In genomic region chrX:39772057-39772832, GRCh38 we compare ENCODE assay signal across 9 cellular contexts.
DNase-seq lines count a peak whose midpoint lies in the region; ATAC-seq and TF ChIP-seq lines count a peak whose summit lies in the region.
"Had no signal": no experiment of that assay in that cellular context is flagged by ENCODE, and none has a peak within 500 bp of the region (broad histone marks: within the 10 kb centered on the region; RNA-seq: fewer than 3 reads in every experiment).

No MANE protein-coding gene starts in this region.

- H3K27me3 Mint-ChIP-seq in activated CD4-positive, alpha-beta memory T cell treated with anti-CD3 and anti-CD28 coated beads, Interleukin-2, amount 10 ng/mL, durations not matched to agents 7 days and 5 days: no peaks in the 10 kb centered on the region

- H3K4me1 ChIP-seq in Loucy (ENCODE audit: insufficient read depth, low read length, poor library complexity, severe bottlenecking) (peaks cover 69% of the 10 kb centered on the region), parathyroid adenoma (no peaks in the 10 kb centered on the region)

- no peak overlapping the region for H2AFZ ChIP-seq in Loucy (ENCODE audit: low read length)
- peak overlapping the region; percentile 60 for H2AFZ ChIP-seq in parathyroid adenoma

- H3K36me3 ChIP-seq in Loucy (ENCODE audit: insufficient read depth, low read length): no peaks in the 10 kb centered on the region
- H3K36me3 ChIP-seq in parathyroid adenoma (ENCODE audit: control insufficient read depth, insufficient read depth, low read length): no peaks in the 10 kb centered on the region

- H3F3A ChIP-seq in Loucy (ENCODE audit: low read depth): peaks cover 27% of the 10 kb centered on the region

- ATAC-seq in GM21447 (IDR thresholded peaks at IDR 0.05; ENCODE audit: unreplicated experiment): no peak
- ATAC-seq in HG03139 (IDR thresholded peaks at IDR 0.05; ENCODE audit: unreplicated experiment): no peak
- ATAC-seq in GM21825 (IDR thresholded peaks at IDR 0.05; ENCODE audit: unreplicated experiment): no peak

- peaks cover 35% of the 10 kb centered on the region for H3K4me1 Mint-ChIP-seq in activated CD4-positive, alpha-beta memory T cell treated with anti-CD3 and anti-CD28 coated beads, Interleukin-2, amount 10 ng/mL, durations not matched to agents 7 days and 5 days

- H3K9me3 Mint-ChIP-seq in activated CD4-positive, alpha-beta memory T cell treated with anti-CD3 and anti-CD28 coated beads, Interleukin-2, amount 10 ng/mL, durations not matched to agents 7 days and 5 days: no peaks in the 10 kb centered on the region
- H3K9me3 Mint-ChIP-seq: activated B cell treated with CpG ODN at 0.5 μM for 24 hours had no signal

- H3K4me3 Mint-ChIP-seq in activated CD4-positive, alpha-beta memory T cell treated with anti-CD3 and anti-CD28 coated beads, Interleukin-2, amount 10 ng/mL, durations not matched to agents 7 days and 5 days: peak overlapping the region; percentile 38
- H3K4me3 Mint-ChIP-seq: activated B cell treated with CpG ODN at 0.5 μM for 24 hours had no signal

- H3K27me3 ChIP-seq in Loucy (ENCODE audit: insufficient read depth, low read length, poor library complexity, severe bottlenecking) (no peaks in the 10 kb centered on the region), parathyroid adenoma (ENCODE audit: control insufficient read depth, insufficient read depth, low read length) (no peaks in the 10 kb centered on the region)

- no peaks in the 10 kb centered on the region for H3K9me3 ChIP-seq in Loucy (ENCODE audit: insufficient read depth, low read depth, low read length)
- no peaks in the 10 kb centered on the region for H3K9me3 ChIP-seq in parathyroid adenoma (ENCODE audit: control insufficient read depth, low read length)

- no peak overlapping the region for H3K27ac ChIP-seq in parathyroid adenoma

- H3K4me3 ChIP-seq in Loucy (ENCODE audit: low read length, poor library complexity, severe bottlenecking) (peak overlapping the region; percentile 66), epithelial cell of esophagus (ENCODE audit: low read length) (no peak overlapping the region), parathyroid adenoma (ENCODE audit: low read depth, low read length) (no peak overlapping the region)

- CTCF ChIA-PET in activated CD4-positive, alpha-beta memory T cell treated with anti-CD3 and anti-CD28 coated beads, Interleukin-2, amount 10 ng/mL, durations not matched to agents 7 days and 5 days (lab: Charles Lee): no interaction called here

- H3K9ac ChIP-seq in Loucy (ENCODE audit: low read depth, low read length, poor library complexity, severe bottlenecking): peak overlapping the region; percentile 78
- no peak overlapping the region for H3K9ac ChIP-seq in parathyroid adenoma

- no peaks in the 10 kb centered on the region for H3K36me3 Mint-ChIP-seq in activated CD4-positive, alpha-beta memory T cell treated with anti-CD3 and anti-CD28 coated beads, Interleukin-2, amount 10 ng/mL, durations not matched to agents 7 days and 5 days (ENCODE audit: low read depth)

- DNase-seq in A172 (ENCODE audit: low spot score) (peak; percentile 39), epithelial cell of esophagus (ENCODE audit: low read depth) (peak; percentile 42)
- peak; percentile 68 for DNase-seq in activated CD4-positive, alpha-beta memory T cell treated with anti-CD3 and anti-CD28 coated beads, Interleukin-2, amount 10 ng/mL, durations not matched to agents 7 days and 5 days
- DNase-seq: activated B cell treated with CpG ODN at 0.5 μM for 24 hours had no signal

- H4K20me1 ChIP-seq in Loucy (ENCODE audit: insufficient read depth, low read length, poor library complexity, severe bottlenecking): no peaks in the 10 kb centered on the region

- POLR2A ChIA-PET in activated CD4-positive, alpha-beta memory T cell treated with anti-CD3 and anti-CD28 coated beads, Interleukin-2, amount 10 ng/mL, durations not matched to agents 7 days and 5 days (lab: Charles Lee): interaction anchor here (1.0 to 3.9 kb wide), 6 partner anchors 83 to 404 kb away, joined by 3 to 16 read pairs (median 3); partner anchors contain the start of gene BCOR

- TF ChIP-seq CTCF in Loucy (conservative IDR thresholded peaks at IDR 0.05; ENCODE audit: low read length) (no peak), epithelial cell of esophagus (IDR thresholded peaks at IDR 0.05; ENCODE audit: insufficient read depth, low read depth, low read length, missing control alignments) (no peak), parathyroid adenoma (IDR thresholded peaks at IDR 0.05) (no peak)

- H3K79me2 ChIP-seq in Loucy (ENCODE audit: insufficient read depth, low read length) (no peaks in the 10 kb centered on the region), parathyroid adenoma (no peaks in the 10 kb centered on the region)

- H3K4me2 ChIP-seq in Loucy (ENCODE audit: low read depth, low read length, poor library complexity, severe bottlenecking): peak overlapping the region; percentile 82
- no peak overlapping the region for H3K4me2 ChIP-seq in parathyroid adenoma (ENCODE audit: low read length)

- peak overlapping the region; percentile 96 for H3K27ac Mint-ChIP-seq in activated CD4-positive, alpha-beta memory T cell treated with anti-CD3 and anti-CD28 coated beads, Interleukin-2, amount 10 ng/mL, durations not matched to agents 7 days and 5 days
- H3K27ac Mint-ChIP-seq: activated B cell treated with CpG ODN at 0.5 μM for 24 hours had no signal

- H3K9me2 ChIP-seq in Loucy (replicated peaks; ENCODE audit: low read depth, low read length): no peaks in the 10 kb centered on the region
